Comparison of ENCODE assay signal across 12 cellular contexts in the genomic region with DNA sequence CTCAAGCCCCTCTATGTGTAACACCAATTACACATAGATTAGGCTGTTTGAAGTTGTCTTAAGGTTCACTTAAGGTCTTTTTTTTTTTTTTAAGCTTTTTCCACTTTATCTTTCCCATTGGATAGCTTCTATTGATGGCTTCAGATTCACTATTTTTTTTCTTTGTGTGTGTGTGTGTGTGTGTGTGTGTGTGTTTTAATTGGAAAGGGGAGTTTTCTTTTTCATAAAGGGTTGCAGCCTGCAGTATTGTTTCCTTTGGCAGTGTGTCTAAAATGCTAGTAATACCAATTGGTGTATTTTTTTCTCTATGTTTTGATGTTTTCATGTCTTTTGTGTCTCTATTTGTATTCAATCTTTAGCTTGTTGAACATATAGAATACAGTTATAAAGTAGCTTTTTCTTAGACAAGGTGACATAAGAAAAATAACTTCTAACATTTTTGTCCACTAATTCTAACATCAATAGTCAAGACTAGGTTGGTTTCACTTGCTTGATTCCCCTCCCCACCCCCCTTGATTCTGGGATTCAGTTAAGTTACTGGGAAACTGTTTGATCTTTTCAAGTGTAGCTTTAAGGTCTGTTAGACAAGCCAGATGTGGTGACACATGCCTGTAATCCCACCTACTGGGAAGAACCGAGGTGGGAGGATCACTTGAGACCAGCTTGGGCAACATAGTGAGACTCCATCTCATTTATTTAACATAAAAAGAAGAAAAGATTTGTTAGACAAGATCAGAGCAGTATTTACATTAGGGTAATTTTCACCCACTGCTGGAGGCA. TPM values are rescaled to one million over a fixed set of nuclear protein-coding genes. Genes with fewer than 3 reads are reported as not detected.
DNase-seq lines count a peak whose midpoint lies in the region; ATAC-seq and TF ChIP-seq lines count a peak whose summit lies in the region.
"Had no signal": no experiment of that assay in that cellular context is flagged by ENCODE, and none has a peak within 500 bp of the region (broad histone marks: within the 10 kb centered on the region; RNA-seq: fewer than 3 reads in every experiment).

No MANE protein-coding gene starts in this region.

- no peak for DNase-seq in activated naive CD4-positive, alpha-beta T cell treated with anti-CD3 and anti-CD28 coated beads, Interleukin-2, amount 10 ng/mL, durations not matched to agents 7 days and 5 days
- DNase-seq in activated CD8-positive, alpha-beta T cell treated with anti-CD3 and anti-CD28 coated beads, Interleukin-2, amount 10 ng/mL, durations not matched to agents 7 days and 5 days: no peak
- DNase-seq in fibroblast of the aortic adventitia (ENCODE audit: low read depth) (peak; percentile 35), NOMO-1 treated with dmso at 0.1 percent for 144 hours (lab: John Stamatoyannopoulos, UW; ENCODE audit: unreplicated experiment) (no peak), NCI-H2107 (lab: John Stamatoyannopoulos, UW) (no peak)
- no peak for DNase-seq in stimulated activated effector memory CD8-positive, alpha-beta T cell treated with anti-CD3 and anti-CD28 coated beads, Interleukin-12 subunit alpha, Interleukin-12 subunit beta, amount 100 ng/mL, for 72 hours (ENCODE audit: low spot score in 2 of 2)
- DNase-seq in stimulated activated CD4-positive, alpha-beta T cell treated with anti-CD3 and anti-CD28 coated beads, Interleukin-4, amount 100 ng/mL, for 1 hour: no peak
- DNase-seq: AML-193; effector memory CD4-positive, alpha-beta T cell; NCI-H1092; stimulated activated naive CD4-positive, alpha-beta T cell had no signal

- POLR2A ChIA-PET in activated CD8-positive, alpha-beta T cell treated with anti-CD3 and anti-CD28 coated beads, Interleukin-2, amount 10 ng/mL, durations not matched to agents 7 days and 5 days (lab: Charles Lee): interaction anchor here (0.6 to 1.4 kb wide), 2 partner anchors 12 to 21 kb away, joined by 3 to 8 read pairs; partner anchors contain the start of gene PRRC2C

- no peaks in the 10 kb centered on the region for H3K27me3 Mint-ChIP-seq in activated naive CD4-positive, alpha-beta T cell treated with anti-CD3 and anti-CD28 coated beads, Interleukin-2, amount 50 U/mL, for 24 hours
- H3K27me3 Mint-ChIP-seq in activated naive CD4-positive, alpha-beta T cell treated with anti-CD3 and anti-CD28 coated beads, Interleukin-2, amount 10 ng/mL, durations not matched to agents 7 days and 5 days: no peaks in the 10 kb centered on the region
- H3K27me3 Mint-ChIP-seq in activated CD8-positive, alpha-beta T cell treated with anti-CD3 and anti-CD28 coated beads, Interleukin-2, amount 10 ng/mL, durations not matched to agents 7 days and 5 days (ENCODE audit: low read depth): no peaks in the 10 kb centered on the region

- H3K9me3 Mint-ChIP-seq in activated naive CD4-positive, alpha-beta T cell treated with anti-CD3 and anti-CD28 coated beads, Interleukin-2, amount 50 U/mL, for 24 hours: no peaks in the 10 kb centered on the region
- H3K9me3 Mint-ChIP-seq in activated naive CD4-positive, alpha-beta T cell treated with anti-CD3 and anti-CD28 coated beads, Interleukin-2, amount 10 ng/mL, durations not matched to agents 7 days and 5 days: no peaks in the 10 kb centered on the region
- H3K9me3 Mint-ChIP-seq in activated CD8-positive, alpha-beta T cell treated with anti-CD3 and anti-CD28 coated beads, Interleukin-2, amount 10 ng/mL, durations not matched to agents 7 days and 5 days (ENCODE audit: insufficient read depth): no peaks in the 10 kb centered on the region
- no peaks in the 10 kb centered on the region for H3K9me3 Mint-ChIP-seq in stimulated activated effector memory CD8-positive, alpha-beta T cell treated with anti-CD3 and anti-CD28 coated beads, Interleukin-12 subunit alpha, Interleukin-12 subunit beta, amount 100 ng/mL, for 72 hours

- no peak for TF ChIP-seq CTCF in fibroblast of the aortic adventitia (IDR thresholded peaks at IDR 0.05; ENCODE audit: insufficient read depth, low read length)

- CTCF ChIA-PET in activated naive CD4-positive, alpha-beta T cell treated with anti-CD3 and anti-CD28 coated beads, Interleukin-2, amount 10 ng/mL, durations not matched to agents 7 days and 5 days (lab: Charles Lee): interaction anchor here (2.6 kb wide), 1 partner anchor 21 kb away, joined by 7 read pairs; the partner anchor contains the start of gene PRRC2C
- CTCF ChIA-PET in activated CD8-positive, alpha-beta T cell treated with anti-CD3 and anti-CD28 coated beads, Interleukin-2, amount 10 ng/mL, durations not matched to agents 7 days and 5 days (lab: Charles Lee): interaction anchor here (0.9 to 1.6 kb wide), 4 partner anchors 10 to 22 kb away, joined by 3 to 9 read pairs (median 3); partner anchors contain the start of gene PRRC2C

- peaks cover 97% of the 10 kb centered on the region for H3K4me1 Mint-ChIP-seq in activated naive CD4-positive, alpha-beta T cell treated with anti-CD3 and anti-CD28 coated beads, Interleukin-2, amount 50 U/mL, for 24 hours
- peaks cover 80% of the 10 kb centered on the region for H3K4me1 Mint-ChIP-seq in activated naive CD4-positive, alpha-beta T cell treated with anti-CD3 and anti-CD28 coated beads, Interleukin-2, amount 10 ng/mL, durations not matched to agents 7 days and 5 days
- H3K4me1 Mint-ChIP-seq in activated CD8-positive, alpha-beta T cell treated with anti-CD3 and anti-CD28 coated beads, Interleukin-2, amount 10 ng/mL, durations not matched to agents 7 days and 5 days (ENCODE audit: low read depth): peaks cover 82% of the 10 kb centered on the region
- H3K4me1 Mint-ChIP-seq in stimulated activated effector memory CD8-positive, alpha-beta T cell treated with anti-CD3 and anti-CD28 coated beads, Interleukin-12 subunit alpha, Interleukin-12 subunit beta, amount 100 ng/mL, for 72 hours: peaks cover 93% of the 10 kb centered on the region

- H3K27ac Mint-ChIP-seq in activated naive CD4-positive, alpha-beta T cell treated with anti-CD3 and anti-CD28 coated beads, Interleukin-2, amount 50 U/mL, for 24 hours: peak overlapping the region; percentile 69
- no peak overlapping the region for H3K27ac Mint-ChIP-seq in activated naive CD4-positive, alpha-beta T cell treated with anti-CD3 and anti-CD28 coated beads, Interleukin-2, amount 10 ng/mL, durations not matched to agents 7 days and 5 days
- peak overlapping the region; percentile 29 for H3K27ac Mint-ChIP-seq in activated CD8-positive, alpha-beta T cell treated with anti-CD3 and anti-CD28 coated beads, Interleukin-2, amount 10 ng/mL, durations not matched to agents 7 days and 5 days
- peak overlapping the region; percentile 74 for H3K27ac Mint-ChIP-seq in stimulated activated effector memory CD8-positive, alpha-beta T cell treated with anti-CD3 and anti-CD28 coated beads, Interleukin-12 subunit alpha, Interleukin-12 subunit beta, amount 100 ng/mL, for 72 hours

- H3K36me3 Mint-ChIP-seq in activated naive CD4-positive, alpha-beta T cell treated with anti-CD3 and anti-CD28 coated beads, Interleukin-2, amount 50 U/mL, for 24 hours: peaks cover 6% of the 10 kb centered on the region
- H3K36me3 Mint-ChIP-seq in activated naive CD4-positive, alpha-beta T cell treated with anti-CD3 and anti-CD28 coated beads, Interleukin-2, amount 10 ng/mL, durations not matched to agents 7 days and 5 days: peaks cover 19% of the 10 kb centered on the region
- H3K36me3 Mint-ChIP-seq in activated CD8-positive, alpha-beta T cell treated with anti-CD3 and anti-CD28 coated beads, Interleukin-2, amount 10 ng/mL, durations not matched to agents 7 days and 5 days (ENCODE audit: low read depth): peaks cover 34% of the 10 kb centered on the region
- H3K36me3 Mint-ChIP-seq in stimulated activated effector memory CD8-positive, alpha-beta T cell treated with anti-CD3 and anti-CD28 coated beads, Interleukin-12 subunit alpha, Interleukin-12 subunit beta, amount 100 ng/mL, for 72 hours: peaks cover 32% of the 10 kb centered on the region

- ATAC-seq in activated CD8-positive, alpha-beta T cell treated with anti-CD3 and anti-CD28 coated beads, Interleukin-2, amount 10 ng/mL, durations not matched to agents 7 days and 5 days: no peak
- no peak for ATAC-seq in stimulated activated effector memory CD8-positive, alpha-beta T cell treated with anti-CD3 and anti-CD28 coated beads, Interleukin-12 subunit alpha, Interleukin-12 subunit beta, amount 100 ng/mL, for 72 hours

- H3K4me3 Mint-ChIP-seq in activated naive CD4-positive, alpha-beta T cell treated with anti-CD3 and anti-CD28 coated beads, Interleukin-2, amount 50 U/mL, for 24 hours: peak overlapping the region; percentile 54
- no peak overlapping the region for H3K4me3 Mint-ChIP-seq in activated naive CD4-positive, alpha-beta T cell treated with anti-CD3 and anti-CD28 coated beads, Interleukin-2, amount 10 ng/mL, durations not matched to agents 7 days and 5 days
- H3K4me3 Mint-ChIP-seq in activated CD8-positive, alpha-beta T cell treated with anti-CD3 and anti-CD28 coated beads, Interleukin-2, amount 10 ng/mL, durations not matched to agents 7 days and 5 days: no peak overlapping the region
- peak overlapping the region; percentile 15 for H3K4me3 Mint-ChIP-seq in stimulated activated effector memory CD8-positive, alpha-beta T cell treated with anti-CD3 and anti-CD28 coated beads, Interleukin-12 subunit alpha, Interleukin-12 subunit beta, amount 100 ng/mL, for 72 hours

- H3K4me3 ChIP-seq in fibroblast of the aortic adventitia (ENCODE audit: low read depth, low read length): no peak overlapping the region

RNA-seq across cellular contexts. Expression of gene PRRC2C, which starts 21.4 kb away (rescaled TPM):
- total RNA-seq in activated CD8-positive, alpha-beta T cell treated with anti-CD3 and anti-CD28 coated beads, Interleukin-2, amount 10 ng/mL, durations not matched to agents 7 days and 5 days: 100 to 1,000 TPM; 222 to 228 TPM
- total RNA-seq in fibroblast of the aortic adventitia (ENCODE audit: low replicate concordance): 39.4 and 79.3 TPM in 2 replicates

Comparison
In these comparisons a context has a peak if more than half of its experiments do, and no peak if none do; other contexts are left out.
1. H3K4me3 Mint-ChIP-seq: peak in activated naive CD4-positive, alpha-beta T cell treated with anti-CD3 and anti-CD28 coated beads, Interleukin-2, amount 50 U/mL, for 24 hours (single experiment) and stimulated activated effector memory CD8-positive, alpha-beta T cell treated with anti-CD3 and anti-CD28 coated beads, Interleukin-12 subunit alpha, Interleukin-12 subunit beta, amount 100 ng/mL, for 72 hours (single experiment); none in activated naive CD4-positive, alpha-beta T cell treated with anti-CD3 and anti-CD28 coated beads, Interleukin-2, amount 10 ng/mL, durations not matched to agents 7 days and 5 days (single experiment) and activated CD8-positive, alpha-beta T cell treated with anti-CD3 and anti-CD28 coated beads, Interleukin-2, amount 10 ng/mL, durations not matched to agents 7 days and 5 days (single experiment).